In the genomic region with DNA sequence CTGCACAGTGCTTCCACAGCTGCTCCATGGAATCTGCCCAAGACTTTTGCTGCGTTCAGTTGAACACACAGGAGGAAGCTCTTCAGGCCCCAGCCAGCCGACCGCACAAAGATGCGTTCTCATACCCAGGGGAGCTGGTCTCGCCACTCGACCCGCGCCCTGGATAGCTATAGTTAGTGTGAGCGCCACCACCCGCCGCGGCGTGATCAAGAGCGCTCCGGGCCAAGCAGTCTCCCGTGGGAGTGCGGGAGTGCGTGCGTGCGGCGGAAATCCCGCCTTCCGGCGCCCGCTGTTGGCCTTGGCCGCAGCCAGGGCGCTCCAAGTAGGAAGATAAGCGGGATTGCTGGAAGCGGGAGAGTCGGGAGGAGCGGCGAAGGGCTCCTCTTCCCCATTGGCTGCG, we compare ENCODE assay signal across 15 cellular contexts. TPM values are rescaled to one million over a fixed set of nuclear protein-coding genes. Genes with fewer than 3 reads are reported as not detected.
DNase-seq lines count a peak whose midpoint lies in the region; ATAC-seq and TF ChIP-seq lines count a peak whose summit lies in the region.
"Not testable (repeated sequence)": the region's sequence is repeated elsewhere in the genome, so short reads cannot be mapped to it uniquely, and the experiment has no call there.
"Had no signal": no experiment of that assay in that cellular context is flagged by ENCODE, and none has a peak within 500 bp of the region (broad histone marks: within the 10 kb centered on the region; RNA-seq: fewer than 3 reads in every experiment).

No MANE protein-coding gene starts in this region.

- not testable (repeated sequence) for H3K9me3 ChIP-seq in CD4-positive, alpha-beta T cell (ENCODE audit: control insufficient read depth, low read length); IMR-90 (ENCODE audit: control insufficient read depth, insufficient read depth, low read length); mammary epithelial cell (replicated peaks; ENCODE audit: insufficient read depth, low read length); mucosa of descending colon; tibial artery

- H2BK20ac ChIP-seq in IMR-90 (ENCODE audit: low read depth, low read length) = not testable (repeated sequence)

- TF ChIP-seq POLR2A in IMR-90 (IDR thresholded peaks at IDR 0.05; ENCODE audit: low read depth, low read length) = not testable (repeated sequence)

- H3K56ac ChIP-seq in IMR-90 (ENCODE audit: extremely low read depth, insufficient read depth, low read length) = not testable (repeated sequence)

- not testable (repeated sequence) for H3K27ac Mint-ChIP-seq in CD4-positive, alpha-beta T cell; activated B cell treated with CpG ODN at 0.5 μM for 24 hours

- not testable (repeated sequence) for DNase-seq in CD4-positive, alpha-beta T cell; IMR-90; activated B cell treated with CpG ODN at 0.5 μM for 24 hours; mammary epithelial cell; fibroblast of the aortic adventitia (ENCODE audit: low read depth); mucosa of descending colon; tibial artery

- H4K8ac ChIP-seq in IMR-90 (ENCODE audit: low read depth in 2 of 2, low read length in 2 of 2) = not testable (repeated sequence)

- H3K9me3 Mint-ChIP-seq in CD4-positive, alpha-beta T cell; activated B cell treated with CpG ODN at 0.5 μM for 24 hours: not testable (repeated sequence)

- H4K91ac ChIP-seq in IMR-90 (ENCODE audit: insufficient read depth, low read depth, low read length) = not testable (repeated sequence)

- peaks cover 18% of the 10 kb centered on the region for H3K36me3 Mint-ChIP-seq in CD4-positive, alpha-beta T cell (ENCODE audit: low read depth)
- peaks cover 12% of the 10 kb centered on the region for H3K36me3 Mint-ChIP-seq in activated B cell treated with CpG ODN at 0.5 μM for 24 hours (ENCODE audit: low read depth)

- ATAC-seq in CD4-positive, alpha-beta T cell (ENCODE audit: poor library complexity) = peak; percentile 58
- ATAC-seq in GM21390 (IDR thresholded peaks at IDR 0.05; ENCODE audit: unreplicated experiment) (peak; percentile 73), IMR-90 (ENCODE audit: low read depth) (peak; percentile 46; the same call in 1 of the 2 replicates), activated B cell treated with CpG ODN at 0.5 μM for 24 hours (ENCODE audit: low read depth) (peak; percentile 68), mucosa of descending colon (peak; percentile 68)

- TF ChIP-seq CTCF in CD4-positive, alpha-beta T cell (IDR thresholded peaks at IDR 0.05); IMR-90 (conservative IDR thresholded peaks at IDR 0.05; ENCODE audit: low read depth, low read length); activated B cell treated with CpG ODN at 0.5 μM for 24 hours (IDR thresholded peaks at IDR 0.05); mammary epithelial cell (conservative IDR thresholded peaks at IDR 0.05 in 1 of 2, IDR thresholded peaks at IDR 0.05 in 1 of 2; ENCODE audit: extremely low read depth in 1 of 2, insufficient read depth in 1 of 2, low read depth in 1 of 2, low read length in 2 of 2); fibroblast of the aortic adventitia (IDR thresholded peaks at IDR 0.05; ENCODE audit: insufficient read depth, low read length); mucosa of descending colon (IDR thresholded peaks at IDR 0.05); tibial artery (IDR thresholded peaks at IDR 0.05): not testable (repeated sequence)

- CTCF ChIA-PET in CD4-positive, alpha-beta T cell (lab: Charles Lee); IMR-90 (lab: Yijun Ruan, JAX); activated B cell treated with CpG ODN at 0.5 μM for 24 hours (lab: Charles Lee); mammary epithelial cell (lab: Charles Lee; ENCODE audit: low non-redundant PET): not testable (repeated sequence)

- H3K14ac ChIP-seq in IMR-90 (replicated peaks; ENCODE audit: low read depth, low read length) = not testable (repeated sequence)

- intact Hi-C loops in CD4-positive, alpha-beta T cell (cut with DNase I, micrococcal nuclease); IMR-90 (cut with micrococcal nuclease); activated B cell treated with CpG ODN at 0.5 μM for 24 hours (cut with micrococcal nuclease); mammary epithelial cell (cut with micrococcal nuclease); mucosa of descending colon (cut with DNase I, micrococcal nuclease); tibial artery (cut with DNase I; ENCODE audit: low total_unique reads): not testable (repeated sequence)

- H2BK5ac ChIP-seq in IMR-90 (ENCODE audit: low read depth, low read length, poor library complexity, severe bottlenecking) = not testable (repeated sequence)

- H3K27me3 Mint-ChIP-seq in CD4-positive, alpha-beta T cell; activated B cell treated with CpG ODN at 0.5 μM for 24 hours: not testable (repeated sequence)

- not testable (repeated sequence) for H2AK9ac ChIP-seq in IMR-90 (replicated peaks; ENCODE audit: low read depth, low read length, poor library complexity)

- not testable (repeated sequence) for H3K4ac ChIP-seq in IMR-90 (ENCODE audit: low read depth, low read length)

- H3K79me1 ChIP-seq in IMR-90 (ENCODE audit: low read depth in 1 of 2, low read length in 2 of 2) = peaks cover 9 to 17% of the 10 kb centered on the region in 2 experiments

- not testable (repeated sequence) for H3K27ac ChIP-seq in CD4-positive, alpha-beta T cell (ENCODE audit: low read depth, low read length); IMR-90 (ENCODE audit: insufficient read depth, low read length); mammary epithelial cell (ENCODE audit: insufficient read depth, low read depth, low read length); tibial artery

- H2BK15ac ChIP-seq in IMR-90 (ENCODE audit: low read depth, low read length) = not testable (repeated sequence)

- H4K5ac ChIP-seq in IMR-90 (ENCODE audit: low read depth, low read length) = not testable (repeated sequence)

- POLR2A ChIA-PET in CD4-positive, alpha-beta T cell (lab: Charles Lee); IMR-90 (lab: Charles Lee; ENCODE audit: unreplicated experiment); activated B cell treated with CpG ODN at 0.5 μM for 24 hours (lab: Charles Lee): not testable (repeated sequence)

- H3K4me3 Mint-ChIP-seq in CD4-positive, alpha-beta T cell; activated B cell treated with CpG ODN at 0.5 μM for 24 hours: not testable (repeated sequence)

- H3K4me3 ChIP-seq in IMR-90 (ENCODE audit: insufficient read depth, low read depth, low read length) (peak overlapping the region; percentile 38), mammary epithelial cell (replicated peaks in 1 of 3; ENCODE audit: insufficient read depth in 1 of 3, low read depth in 2 of 3, low read length in 3 of 3) (peak overlapping the region in 1 of 3 experiments; percentile 23), fibroblast of the aortic adventitia (ENCODE audit: low read depth, low read length) (peak overlapping the region; percentile 51), tibial artery (peak overlapping the region; percentile 29 to 54)
- H3K4me3 ChIP-seq in mucosa of descending colon = not testable (repeated sequence)

- not testable (repeated sequence) for H3K27me3 ChIP-seq in CD4-positive, alpha-beta T cell (ENCODE audit: control insufficient read depth, insufficient read depth, low read length); IMR-90 (ENCODE audit: control insufficient read depth, insufficient read depth, low read length); mammary epithelial cell (ENCODE audit: insufficient read depth, low read length); tibial artery

- H3K36me3 ChIP-seq in IMR-90 (ENCODE audit: control insufficient read depth, insufficient read depth, low read length) (peaks cover 11% of the 10 kb centered on the region), tibial artery (peaks cover 4 to 20% (median 5%) of the 10 kb centered on the region in 3 donors)
- H3K36me3 ChIP-seq in mammary epithelial cell (ENCODE audit: insufficient read depth, low read length); mucosa of descending colon (ENCODE audit: low read depth): not testable (repeated sequence)

- not testable (repeated sequence) for H2BK120ac ChIP-seq in IMR-90 (ENCODE audit: low read depth, low read length)

- H3K4me2 ChIP-seq in IMR-90 (ENCODE audit: low read depth, low read length) = peak overlapping the region; percentile 74
- H3K4me2 ChIP-seq in mammary epithelial cell (ENCODE audit: insufficient read depth, low read depth, low read length) = not testable (repeated sequence)

- no CpG with 5 or more reads among the region's 33 CpGs for WGBS in IMR-90 (ENCODE audit: extremely low coverage in 2 of 2, insufficient read length in 1 of 2), 2 experiments
- no CpG with 5 or more reads among the region's 33 CpGs for WGBS in mammary epithelial cell (ENCODE audit: low coverage, missing lambda C conversion rate)

- not testable (repeated sequence) for BruUV-seq in IMR-90 (replicated peaks; lab: Mats Ljungman, UMichigan)
- TSS peak; percentile 43 for BruUV-seq in mammary epithelial cell (replicated peaks; lab: Mats Ljungman, UMichigan)

- not testable (repeated sequence) for H3K9me1 ChIP-seq in IMR-90 (ENCODE audit: insufficient read depth, low read length)

- not testable (repeated sequence) for H3K9ac ChIP-seq in IMR-90 (ENCODE audit: low read depth, low read length); mammary epithelial cell (ENCODE audit: insufficient read depth, low read length)

- peaks cover 37% of the 10 kb centered on the region for H3K79me2 ChIP-seq in mammary epithelial cell (ENCODE audit: insufficient read depth, low read length)

- H3K23ac ChIP-seq in IMR-90 (ENCODE audit: low read depth, low read length) = not testable (repeated sequence)

- not testable (repeated sequence) for H3K4me1 ChIP-seq in IMR-90 (ENCODE audit: control insufficient read depth, insufficient read depth, low read length); mammary epithelial cell (ENCODE audit: insufficient read depth, low read length)
- H3K4me1 ChIP-seq in mucosa of descending colon (ENCODE audit: low read depth) (peaks cover 12% of the 10 kb centered on the region), tibial artery (peaks cover 0 to 23% (median 11%) of the 10 kb centered on the region in 4 donors)

- not testable (repeated sequence) for H4K20me1 ChIP-seq in IMR-90 (ENCODE audit: insufficient read depth, low read length); mammary epithelial cell (ENCODE audit: insufficient read depth, low read length)

- H2AFZ ChIP-seq in IMR-90 (replicated peaks; ENCODE audit: low read length, poor library complexity); mammary epithelial cell (ENCODE audit: low read depth, low read length): not testable (repeated sequence)

- not testable (repeated sequence) for H2AK5ac ChIP-seq in IMR-90 (ENCODE audit: low read depth, low read length)

- dilution Hi-C loops in IMR-90 (cut with HindIII; ENCODE audit: low sequenced_read_pairs, unreplicated experiment); mammary epithelial cell (cut with HindIII; ENCODE audit: low sequenced_read_pairs): not testable (repeated sequence)

- not testable (repeated sequence) for TF ChIP-seq RAD21 in IMR-90 (IDR thresholded peaks at IDR 0.05; ENCODE audit: low read length)

- in situ Hi-C loops in IMR-90 (cut with MboI; ENCODE audit: low sequenced_read_pairs); mammary epithelial cell (cut with MboI; ENCODE audit: low sequenced_read_pairs in 2 of 2): not testable (repeated sequence)

- H3K4me1 Mint-ChIP-seq in CD4-positive, alpha-beta T cell (ENCODE audit: low read depth) = peaks cover 35% of the 10 kb centered on the region
- H3K4me1 Mint-ChIP-seq in activated B cell treated with CpG ODN at 0.5 μM for 24 hours = peaks cover 18% of the 10 kb centered on the region

- not testable (repeated sequence) for H3K18ac ChIP-seq in IMR-90 (ENCODE audit: low read depth, low read length)

RNA-seq across cellular contexts. Expression of gene GOLGA6L26, which starts 30.8 kb away (rescaled TPM):
- not detected for total RNA-seq in CD4-positive, alpha-beta T cell
- total RNA-seq in IMR-90 (2012; rRNA removed) (not detected in 2 replicates), activated B cell treated with CpG ODN at 0.5 μM for 24 hours (not detected in 2 replicates), mammary epithelial cell (not detected), fibroblast of the aortic adventitia (ENCODE audit: low replicate concordance) (not detected in 2 replicates), mucosa of descending colon (not detected)
- polyA plus RNA-seq in IMR-90 (2012; rRNA removed) (not detected in 2 replicates), mammary epithelial cell (not detected)
- polyA plus RNA-seq in IMR-90 (2012; cell fraction: cytosol; rRNA removed) = not detected in 2 replicates
- polyA plus RNA-seq in IMR-90 (2012; cell fraction: nucleus; rRNA removed; ENCODE audit: low replicate concordance) = not detected in 2 replicates
- not detected for polyA minus RNA-seq in mammary epithelial cell
- total RNA-seq: activated T-cell treated with anti-CD3 and anti-CD28 coated beads, Interleukin-2, amount 50 U/mL, for 72 hours; GM23338; mesenteric fat pad; natural killer cell treated with Interleukin-12 subunit alpha and Interleukin-12 subunit beta and Interleukin-15 and Interleukin-18, amount 100 ng/mL, for 72 hours; osteocyte; T-cell had no signal
- polyA plus RNA-seq: GM23338, IgD-negative memory B cell had no signal

RNA-seq across cellular contexts. Expression of gene GOLGA8S, which starts 51.3 kb away (rescaled TPM):
- total RNA-seq in CD4-positive, alpha-beta T cell = under 1 TPM; 0.14 TPM
- total RNA-seq in IMR-90 (2012; rRNA removed) (under 0.01 TPM in 2 replicates), activated B cell treated with CpG ODN at 0.5 μM for 24 hours (0.09 and 0.10 TPM in 2 replicates), mammary epithelial cell (not detected), fibroblast of the aortic adventitia (ENCODE audit: low replicate concordance) (under 0.01 TPM in 1 of 2 replicates, not detected in the other), mucosa of descending colon (under 1 TPM; 0.07 to 0.38 (median 0.32) TPM)
- polyA plus RNA-seq in IMR-90 (2012; rRNA removed) (0.01 and 0.03 TPM in 2 replicates), mammary epithelial cell (not detected)
- polyA plus RNA-seq in IMR-90 (2012; cell fraction: cytosol; rRNA removed) = not detected in 2 replicates
- 0.02 and 0.53 TPM in 2 replicates for polyA plus RNA-seq in IMR-90 (2012; cell fraction: nucleus; rRNA removed; ENCODE audit: low replicate concordance)
- 0.67 TPM for polyA minus RNA-seq in mammary epithelial cell
- total RNA-seq: GM23338 had no signal
- polyA plus RNA-seq: IgD-negative memory B cell had no signal
